In the genomic region with DNA sequence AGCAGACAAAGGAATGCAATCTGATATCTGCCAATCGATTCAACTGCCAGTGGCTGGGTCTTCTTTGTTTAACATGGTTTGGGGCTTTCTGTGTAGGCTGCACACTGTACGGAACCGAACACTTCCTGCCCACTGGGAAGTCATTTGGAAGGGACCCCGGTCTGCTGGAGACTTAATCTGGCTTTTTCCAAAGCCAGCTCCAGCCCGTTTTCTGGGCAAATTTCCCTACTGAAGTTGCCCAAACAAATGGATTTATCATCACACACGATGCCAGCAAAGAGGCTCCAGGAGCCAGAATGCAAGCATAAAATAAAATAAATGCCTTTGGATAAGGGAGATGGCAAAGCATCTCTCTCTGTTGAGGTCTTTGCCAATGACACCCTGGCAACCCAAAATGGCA, we compare ENCODE assay signal across 24 cellular contexts.
A peak's percentile ranks its signal among the peaks of the same experiment; 100 is the strongest.
DNase-seq lines count a peak whose midpoint lies in the region; TF ChIP-seq lines count a peak whose summit lies in the region.
"Had no signal": no experiment of that assay in that cellular context is flagged by ENCODE, and none has a peak within 500 bp of the region (broad histone marks: within the 10 kb centered on the region; RNA-seq: fewer than 3 reads in every experiment).

No MANE protein-coding gene starts in this region.

- H3K27me3 Mint-ChIP-seq in endodermal cell (ENCODE audit: insufficient read depth) (peaks cover 12% of the 10 kb centered on the region), neural progenitor cell (ENCODE audit: insufficient read depth, low read depth) (peaks cover 6% of the 10 kb centered on the region)
- H3K27me3 Mint-ChIP-seq: stimulated activated memory B cell treated with anti-CD40 and anti-IgM and Interleukin-4, amounts not matched to agents 10 μg/mL and 1 μg/mL and 100 μg/mL, for 72 hours had no signal

- H3K4me3 ChIP-seq in GM23248 (no peak overlapping the region), endodermal cell (ENCODE audit: low read length) (no peak overlapping the region), neural progenitor cell (no peak overlapping the region), H7 (ENCODE audit: insufficient read depth, low read depth, low read length) (no peak overlapping the region)
- H3K4me3 ChIP-seq: body of pancreas, esophagus squamous epithelium, lung, right atrium auricular region, spleen, testis, vagina had no signal

- H3K9ac ChIP-seq in GM23248 (no peak overlapping the region), endodermal cell (ENCODE audit: extremely low read depth, low read length, poor library complexity, severe bottlenecking) (no peak overlapping the region), neural progenitor cell (no peak overlapping the region)

- H3K4me1 Mint-ChIP-seq in endodermal cell (peaks cover 6% of the 10 kb centered on the region), neural progenitor cell (peaks cover 44% of the 10 kb centered on the region)
- H3K4me1 Mint-ChIP-seq: stimulated activated memory B cell treated with anti-CD40 and anti-IgM and Interleukin-4, amounts not matched to agents 10 μg/mL and 1 μg/mL and 100 μg/mL, for 72 hours had no signal

- no peak overlapping the region for H3K4me3 Mint-ChIP-seq in endodermal cell
- no peak overlapping the region for H3K4me3 Mint-ChIP-seq in neural progenitor cell
- H3K4me3 Mint-ChIP-seq: stimulated activated memory B cell treated with anti-CD40 and anti-IgM and Interleukin-4, amounts not matched to agents 10 μg/mL and 1 μg/mL and 100 μg/mL, for 72 hours had no signal

- no peaks in the 10 kb centered on the region for H3K9me2 ChIP-seq in GM23248 (ENCODE audit: insufficient read depth)

- H3K4me2 ChIP-seq in GM23248 (ENCODE audit: unreplicated experiment) (no peak overlapping the region), neural progenitor cell (peak overlapping the region; percentile 21)

- 3 to 5% methylated on average over 6 of the region's 6 CpGs for WGBS in GM23248 (ENCODE audit: low coverage in 1 of 2, low lambda C conversion rate in 2 of 2, missing lambda C conversion rate in 2 of 2), 2 experiments
- 79 to 88% methylated on average over 6 of the region's 6 CpGs for whole genome bisulfite sequencing in endodermal cell (ENCODE audit: insufficient coverage in 1 of 2, insufficient read length in 1 of 2), 2 experiments

- H2AFZ ChIP-seq in GM23248, result no peak overlapping the region
- peak overlapping the region; percentile 69 for H2AFZ ChIP-seq in neural progenitor cell (replicated peaks)

- no peaks in the 10 kb centered on the region for H3K4me1 ChIP-seq in GM23248 (ENCODE audit: insufficient read depth)
- H3K4me1 ChIP-seq in endodermal cell (ENCODE audit: control insufficient read depth, insufficient read depth, low read length), result peaks cover 3% of the 10 kb centered on the region
- H3K4me1 ChIP-seq in neural progenitor cell, result peaks cover 12% of the 10 kb centered on the region
- H3K4me1 ChIP-seq: body of pancreas, spleen, testis, vagina had no signal

- H3K36me3 Mint-ChIP-seq in endodermal cell (ENCODE audit: low read depth) (no peaks in the 10 kb centered on the region), neural progenitor cell (no peaks in the 10 kb centered on the region)
- H3K36me3 Mint-ChIP-seq: stimulated activated memory B cell treated with anti-CD40 and anti-IgM and Interleukin-4, amounts not matched to agents 10 μg/mL and 1 μg/mL and 100 μg/mL, for 72 hours had no signal

- H3K27ac ChIP-seq in GM23248 (no peak overlapping the region), endodermal cell (ENCODE audit: low read depth, low read length) (peak overlapping the region; percentile 76), neural progenitor cell (no peak overlapping the region)
- H3K27ac ChIP-seq: body of pancreas, esophagus squamous epithelium, right atrium auricular region, spleen, testis, vagina had no signal

- H3K27ac Mint-ChIP-seq in endodermal cell, result no peak overlapping the region
- H3K27ac Mint-ChIP-seq in neural progenitor cell, result peak overlapping the region; percentile 33
- H3K27ac Mint-ChIP-seq: stimulated activated memory B cell treated with anti-CD40 and anti-IgM and Interleukin-4, amounts not matched to agents 10 μg/mL and 1 μg/mL and 100 μg/mL, for 72 hours had no signal

- in situ Hi-C loops in GM23248 (cut with MboI), result no loop called here

- peak; percentile 38 for DNase-seq in Ammon's horn (ENCODE audit: low spot score)
- DNase-seq in GM23248, result peak; percentile 36
- DNase-seq in endodermal cell, result no peak
- peak; percentile 16 for DNase-seq in neural progenitor cell (ENCODE audit: low spot score)
- DNase-seq in mesenteric fat pad (ENCODE audit: low spot score), result no peak
- no peak for DNase-seq in UCSD-AML1 (lab: John Stamatoyannopoulos, UW; ENCODE audit: unreplicated experiment)
- DNase-seq in H7, result no peak
- DNase-seq: activated CD4-positive, CD25-positive, alpha-beta regulatory T cell treated with anti-CD3 and anti-CD28 coated beads, Interleukin-2, amount 50 U/mL, for 72 hours; activated gamma-delta T cell treated with Interleukin-2 at 50 U/mL for 16 hours; body of pancreas; esophagus squamous epithelium; glutamatergic neuron; kidney; NCI-H1048; NCI-H2171; NCI-H526; RPMI8226; spleen; stimulated activated CD4-positive, alpha-beta T cell treated with anti-CD3 and anti-CD28 coated beads, Interleukin-2, amount 100 ng/mL, for 48 hours; testis had no signal

- peaks cover 38% of the 10 kb centered on the region for H3K27me3 ChIP-seq in GM23248 (replicated peaks; ENCODE audit: insufficient read depth)
- H3K27me3 ChIP-seq in endodermal cell (ENCODE audit: control insufficient read depth, insufficient read depth, low read length, poor library complexity, severe bottlenecking), result no peaks in the 10 kb centered on the region
- no peaks in the 10 kb centered on the region for H3K27me3 ChIP-seq in neural progenitor cell
- no peaks in the 10 kb centered on the region for H3K27me3 ChIP-seq in H7 (ENCODE audit: control insufficient read depth, insufficient read depth, low read length)
- H3K27me3 ChIP-seq: right atrium auricular region, testis, vagina had no signal

- H4K20me1 ChIP-seq in GM23248 (ENCODE audit: insufficient read depth) (no peaks in the 10 kb centered on the region), neural progenitor cell (ENCODE audit: low read depth) (no peaks in the 10 kb centered on the region)

- TF ChIP-seq CTCF in endodermal cell (conservative IDR thresholded peaks at IDR 0.05), result no peak
- TF ChIP-seq CTCF in neural progenitor cell (IDR thresholded peaks at IDR 0.05), result no peak

- H3F3A ChIP-seq in GM23248 (ENCODE audit: insufficient read depth), result no peaks in the 10 kb centered on the region
- H3F3A ChIP-seq in neural progenitor cell (ENCODE audit: low read depth), result no peaks in the 10 kb centered on the region

- H3K36me3 ChIP-seq in GM23248 (ENCODE audit: low read depth) (no peaks in the 10 kb centered on the region), endodermal cell (ENCODE audit: control insufficient read depth, insufficient read depth, low read length) (no peaks in the 10 kb centered on the region), neural progenitor cell (no peaks in the 10 kb centered on the region), H7 (replicated peaks; ENCODE audit: control insufficient read depth, insufficient read depth, low read length) (no peaks in the 10 kb centered on the region)
- H3K36me3 ChIP-seq: esophagus squamous epithelium, right atrium auricular region, spleen, vagina had no signal

- no peaks in the 10 kb centered on the region for H3K9me3 ChIP-seq in GM23248 (ENCODE audit: low read depth)
- no peaks in the 10 kb centered on the region for H3K9me3 ChIP-seq in endodermal cell (ENCODE audit: control insufficient read depth, low read length)
- H3K9me3 ChIP-seq in neural progenitor cell (ENCODE audit: low read depth), result no peaks in the 10 kb centered on the region
- H3K9me3 ChIP-seq: body of pancreas, esophagus squamous epithelium, right atrium auricular region, testis, vagina had no signal

- H3K79me2 ChIP-seq in GM23248 (ENCODE audit: insufficient read depth) (no peaks in the 10 kb centered on the region), neural progenitor cell (ENCODE audit: low read depth) (no peaks in the 10 kb centered on the region)

- no peaks in the 10 kb centered on the region for H3K9me3 Mint-ChIP-seq in endodermal cell
- no peaks in the 10 kb centered on the region for H3K9me3 Mint-ChIP-seq in neural progenitor cell

Comparison
In these comparisons a context has a peak if more than half of its experiments do, and no peak if none do; other contexts are left out.
1. DNase-seq: peak in Ammon's horn (single experiment), GM23248 (single experiment) and neural progenitor cell (single experiment); none in endodermal cell (single experiment), mesenteric fat pad (single experiment), UCSD-AML1 (single experiment) and H7 (single experiment).